8 cellular contexts compared by ENCODE assay signal in genomic region chr5:43066799-43067741, GRCh38. TPM values are rescaled to one million over a fixed set of nuclear protein-coding genes. Genes with fewer than 3 reads are reported as not detected.
A peak's percentile ranks its signal among the peaks of the same experiment; 100 is the strongest.
DNase-seq lines count a peak whose midpoint lies in the region; TF ChIP-seq lines count a peak whose summit lies in the region.

No MANE protein-coding gene starts in this region.

- peak; percentile 50 for TF ChIP-seq POLR2A in transverse colon (IDR thresholded peaks at IDR 0.05)

- peak overlapping the region; percentile 97 for H3K27ac ChIP-seq in cardiac muscle cell
- peak overlapping the region; percentile 95 to 100 (median 98) for H3K27ac ChIP-seq in transverse colon

- TF ChIP-seq EP300 in transverse colon (IDR thresholded peaks at IDR 0.05; ENCODE audit: low read depth): no peak

- peak overlapping the region; percentile 80 for H3K4me3 ChIP-seq in HFF-Myc (replicated peaks; ENCODE audit: low read depth, low read length)
- peak overlapping the region; percentile 75 for H3K4me3 ChIP-seq in cardiac muscle cell
- H3K4me3 ChIP-seq in transverse colon: peak overlapping the region; percentile 57 to 86 (median 76)

- no peaks in the 10 kb centered on the region for H3K27me3 ChIP-seq in cardiac muscle cell
- no peaks in the 10 kb centered on the region for H3K27me3 ChIP-seq in transverse colon

- intact Hi-C loops in transverse colon (cut with DNase I; ENCODE audit: low total_unique reads): no loop called here

- peak; percentile 66 for DNase-seq in GM04503 (ENCODE audit: low read depth)
- no peak for DNase-seq in HFF-Myc (ENCODE audit: extremely low read depth, low read depth)
- DNase-seq in NCI-H1092 treated with DMSO at 0.1 percent for 48 hours (lab: John Stamatoyannopoulos, UW): peak; percentile 87
- DNase-seq in SKM-1 (lab: John Stamatoyannopoulos, UW; ENCODE audit: unreplicated experiment): peak; percentile 66
- peak; percentile 72 for DNase-seq in activated naive CD8-positive, alpha-beta T cell treated with anti-CD3 and anti-CD28 coated beads, Interleukin-2, amount 50 U/mL, for 16 hours (ENCODE audit: low read depth, low spot score)
- DNase-seq in cardiac muscle cell (ENCODE audit: low read depth in 1 of 2, low spot score in 1 of 2): peak; percentile 89 to 92
- DNase-seq in pons (ENCODE audit: low spot score): peak; percentile 96
- DNase-seq in transverse colon: peak; percentile 91

- H3K36me3 ChIP-seq in cardiac muscle cell (peaks cover 10% of the 10 kb centered on the region), transverse colon (peaks cover 0 to 14% (median 5%) of the 10 kb centered on the region in 4 donors)

- TF ChIP-seq CTCF in HFF-Myc (IDR thresholded peaks at IDR 0.05; ENCODE audit: low read depth, low read length, missing control alignments): no peak
- TF ChIP-seq CTCF in cardiac muscle cell (IDR thresholded peaks at IDR 0.05; ENCODE audit: low read depth, low read length): no peak
- no peak for TF ChIP-seq CTCF in transverse colon (IDR thresholded peaks at IDR 0.05)

- peaks cover 8% of the 10 kb centered on the region for H3K4me1 ChIP-seq in cardiac muscle cell (ENCODE audit: low read depth)
- H3K4me1 ChIP-seq in transverse colon: peaks cover 15 to 41% (median 26%) of the 10 kb centered on the region in 4 donors

- H3K9me3 ChIP-seq in cardiac muscle cell (ENCODE audit: low read depth): no peaks in the 10 kb centered on the region
- no peaks in the 10 kb centered on the region for H3K9me3 ChIP-seq in transverse colon

- in situ Hi-C loops in transverse colon (cut with MboI; ENCODE audit: low pct_ligation_motif_present in 1 of 4, low pct_unique_long_range_greater_than_20kb in 1 of 4, low sequenced_read_pairs in 3 of 4): loop anchor here in 1 of 4 donors (25.0 kb wide), 1 partner anchor 420 kb away; the partner anchor contains the start of gene TMEM267

- 0 to 1% methylated on average over 7 to 45 of the region's 45 CpGs for WGBS in transverse colon (ENCODE audit: low coverage in 1 of 2), 2 donors

RNA-seq across cellular contexts. Expression of gene ANXA2R, which starts 27.0 kb away (rescaled TPM):
- total RNA-seq in cardiac muscle cell (0.32 and 0.63 TPM in 2 replicates), transverse colon (1 to 10 TPM in 2 of 4 donors, under 1 TPM in 2; 0.75 to 4.4 (median 2.0) TPM)
- 0.43 and 0.46 TPM in 2 replicates for polyA plus RNA-seq in cardiac muscle cell

RNA-seq across cellular contexts. Expression of gene ZNF131, which starts 53.6 kb away (rescaled TPM):
- total RNA-seq in cardiac muscle cell (23.7 and 42.2 TPM in 2 replicates), transverse colon (10 to 100 TPM in 3 of 4 donors, 1 to 10 TPM in 1; 9.8 to 37.6 (median 25.0) TPM)
- polyA plus RNA-seq in cardiac muscle cell: 32.2 and 38.5 TPM in 2 replicates
